In the genomic region with DNA sequence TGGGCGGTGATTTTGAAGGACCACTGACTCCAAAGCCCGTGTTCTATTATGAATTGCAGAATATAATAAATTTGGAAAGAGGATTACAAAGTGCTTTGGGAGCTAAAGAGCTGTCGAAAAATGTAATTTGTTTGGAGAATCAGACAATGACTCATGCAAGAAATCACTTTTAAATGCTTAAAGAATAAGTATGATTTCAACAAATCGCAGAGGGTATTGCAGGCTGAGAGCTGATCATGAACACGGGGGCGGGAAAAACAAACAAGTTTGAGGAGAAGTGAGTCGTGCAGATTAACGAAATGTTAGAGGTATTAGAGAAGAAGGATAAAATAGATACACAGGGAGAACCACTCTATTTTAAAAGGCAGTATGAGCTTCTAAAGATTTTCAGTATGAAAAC, we compare ENCODE assay signal across 23 cellular contexts. TPM values are rescaled to one million over a fixed set of nuclear protein-coding genes. Genes with fewer than 3 reads are reported as not detected.
DNase-seq lines count a peak whose midpoint lies in the region; ATAC-seq, FAIRE-seq and TF ChIP-seq lines count a peak whose summit lies in the region.
"Had no signal": no experiment of that assay in that cellular context is flagged by ENCODE, and none has a peak within 500 bp of the region (broad histone marks: within the 10 kb centered on the region; RNA-seq: fewer than 3 reads in every experiment).

No MANE protein-coding gene starts in this region.

- no peak for ATAC-seq in GM21447 (IDR thresholded peaks at IDR 0.05; ENCODE audit: unreplicated experiment)
- ATAC-seq in GM18858 (IDR thresholded peaks at IDR 0.05; ENCODE audit: unreplicated experiment), result no peak

- DNase-seq in AG08396 (ENCODE audit: low spot score) (peak; percentile 28), HCEC 1CT (peak; percentile 25), amniotic epithelial cell (ENCODE audit: low read depth) (peak; percentile 34), fibroblast of the aortic adventitia (ENCODE audit: low read depth) (peak; percentile 6), dedifferentiated amniotic fluid mesenchymal stem cell (ENCODE audit: extremely low spot score) (no peak), GM19239 (ENCODE audit: insufficient read length, low spot score) (no peak)
- DNase-seq: DMS53, GF-D8, GOT3, NCI-H1092 treated with DMSO at 0.1 percent for 48 hours, NCI-H146, NCI-H2081, NCI-H2171, NCI-H345, NCI-H524, NCI-H82, OCI-M1, SJCRH30 had no signal

- FAIRE-seq in GM19239 (lab: Jason Lieb, UNC), result no peak
- FAIRE-seq: A204.1, D721Med, RCC 7860 had no signal

- H3K4me3 ChIP-seq in fibroblast of the aortic adventitia (ENCODE audit: low read depth, low read length), result no peak overlapping the region
- H3K4me3 ChIP-seq: SJCRH30 had no signal

- TF ChIP-seq CTCF in fibroblast of the aortic adventitia (IDR thresholded peaks at IDR 0.05; ENCODE audit: insufficient read depth, low read length), result no peak

RNA-seq across cellular contexts. Expression of a gene that starts 4.9 kb away (rescaled TPM):
- total RNA-seq in fibroblast of the aortic adventitia (ENCODE audit: low replicate concordance), result 7.0 and 18.4 TPM in 2 replicates

RNA-seq across cellular contexts. Expression of a gene that starts 21.9 kb away (rescaled TPM):
- 32.0 and 40.6 TPM in 2 replicates for total RNA-seq in fibroblast of the aortic adventitia (ENCODE audit: low replicate concordance)

Comparison
In these comparisons a context has a peak if more than half of its experiments do, and no peak if none do; other contexts are left out.
1. DNase-seq: peak in AG08396 (single experiment), HCEC 1CT (single experiment), amniotic epithelial cell (single experiment) and fibroblast of the aortic adventitia (single experiment); none in dedifferentiated amniotic fluid mesenchymal stem cell (single experiment) and GM19239 (single experiment).